Comparison of ENCODE assay signal across 11 cellular contexts in the genomic region with DNA sequence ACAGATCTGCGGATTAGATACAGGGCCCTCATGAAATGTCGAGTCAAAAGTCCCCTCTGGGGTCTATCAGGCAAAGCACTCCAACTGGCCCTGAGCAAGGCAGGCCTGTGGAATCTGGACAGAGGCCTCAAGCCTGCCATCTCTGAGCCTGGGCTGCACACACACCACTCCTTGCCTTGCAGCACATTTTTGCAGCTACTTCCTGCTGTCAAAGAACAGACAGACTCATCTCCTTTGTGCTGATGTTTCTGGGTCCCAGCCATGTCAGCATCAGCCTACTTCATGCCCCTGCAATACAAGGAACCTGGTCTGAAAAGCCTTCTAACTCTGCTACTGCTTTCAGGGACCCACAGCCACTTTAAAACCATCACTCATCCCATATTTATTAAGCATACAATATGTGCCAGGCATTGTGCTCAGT.
A peak's percentile ranks its signal among the peaks of the same experiment; 100 is the strongest.
DNase-seq lines count a peak whose midpoint lies in the region; ATAC-seq, FAIRE-seq and TF ChIP-seq lines count a peak whose summit lies in the region.
"Had no signal": no experiment of that assay in that cellular context is flagged by ENCODE, and none has a peak within 500 bp of the region (broad histone marks: within the 10 kb centered on the region; RNA-seq: fewer than 3 reads in every experiment).

No MANE protein-coding gene starts in this region.

- H3K9me3 ChIP-seq in ascending aorta (no peaks in the 10 kb centered on the region), keratinocyte (ENCODE audit: control insufficient read depth, low read depth, low read length) (no peaks in the 10 kb centered on the region), thoracic aorta (no peaks in the 10 kb centered on the region)

- intact Hi-C loops in ascending aorta (cut with DNase I): no loop called here

- no peaks in the 10 kb centered on the region for H3K36me3 ChIP-seq in ascending aorta
- H3K36me3 ChIP-seq in keratinocyte (ENCODE audit: control insufficient read depth in 2 of 2, extremely low read depth in 1 of 2, insufficient read depth in 2 of 2, low read length in 2 of 2): no peaks in the 10 kb centered on the region
- H3K36me3 ChIP-seq in thoracic aorta: no peaks in the 10 kb centered on the region

- DNase-seq in HPDE6-E6E7 (ENCODE audit: extremely low spot score) (peak; percentile 46), ascending aorta (ENCODE audit: low spot score in 2 of 2) (no peak), keratinocyte (ENCODE audit: low read depth, low spot score) (no peak), thoracic aorta (ENCODE audit: low spot score) (no peak), COLO668 (lab: John Stamatoyannopoulos, UW; ENCODE audit: unreplicated experiment) (no peak), MV-4-11 (lab: John Stamatoyannopoulos, UW) (no peak)
- DNase-seq: activated CD8-positive, alpha-beta memory T cell treated with anti-CD3 and anti-CD28 coated beads, Interleukin-2, amount 50 U/mL, for 4 hours; H9; NCI-H187; OCI-M1 had no signal

- H2AFZ ChIP-seq in keratinocyte (ENCODE audit: control insufficient read depth, low read length): peak overlapping the region; percentile 28

- H3K27ac ChIP-seq in ascending aorta (peak overlapping the region; percentile 23 to 65), keratinocyte (ENCODE audit: control insufficient read depth, insufficient read depth, low read length) (peak overlapping the region; percentile 37), thoracic aorta (peak overlapping the region; percentile 63 to 64)

- ATAC-seq in thoracic aorta (ENCODE audit: insufficient number of reproducible peaks, low FRiP score, low read depth): no peak
- ATAC-seq in GM21825 (IDR thresholded peaks at IDR 0.05; ENCODE audit: unreplicated experiment): no peak

- H4K20me1 ChIP-seq in keratinocyte (ENCODE audit: control insufficient read depth, extremely low read depth, insufficient read depth, low read length): no peaks in the 10 kb centered on the region

- no peak overlapping the region for H3K9ac ChIP-seq in keratinocyte (ENCODE audit: control insufficient read depth, extremely low read depth, insufficient read depth, low read length)

- H3K27me3 ChIP-seq in ascending aorta (no peaks in the 10 kb centered on the region), keratinocyte (ENCODE audit: control insufficient read depth, extremely low read depth, insufficient read depth, low read length) (no peaks in the 10 kb centered on the region), thoracic aorta (replicated peaks; ENCODE audit: insufficient read depth) (no peaks in the 10 kb centered on the region)

- peak overlapping the region; percentile 59 for H3K4me2 ChIP-seq in keratinocyte (ENCODE audit: control insufficient read depth, extremely low read depth, insufficient read depth, low read depth, low read length)

- peak; percentile 77 for FAIRE-seq in keratinocyte (lab: Jason Lieb, UNC)

- H3K9me1 ChIP-seq in keratinocyte (ENCODE audit: control insufficient read depth, extremely low read depth, insufficient read depth, low read length): no peaks in the 10 kb centered on the region

- no peaks in the 10 kb centered on the region for H3K79me2 ChIP-seq in keratinocyte (ENCODE audit: control insufficient read depth, insufficient read depth, low read length)

- dilution Hi-C loops in keratinocyte (cut with MboI; ENCODE audit: extremely low pct_ligation_motif_present, low sequenced_read_pairs): no loop called here

- H3K4me1 ChIP-seq in ascending aorta (peaks cover 0 to 6% of the 10 kb centered on the region in 2 donors), keratinocyte (ENCODE audit: control insufficient read depth, extremely low read depth, insufficient read depth, low read length) (peaks cover 26% of the 10 kb centered on the region), thoracic aorta (ENCODE audit: control insufficient read depth in 1 of 2, low read depth in 2 of 2) (peaks cover 0 to 23% of the 10 kb centered on the region in 2 donors)

- TF ChIP-seq CTCF in ascending aorta (IDR thresholded peaks at IDR 0.05) (no peak), keratinocyte (optimal IDR thresholded peaks at IDR 0.05 in 1 of 3, IDR thresholded peaks at IDR 0.05 in 1 of 3, conservative IDR thresholded peaks at IDR 0.05 in 1 of 3; ENCODE audit: extremely low read depth in 1 of 3, insufficient read depth in 2 of 3, low read length in 3 of 3) (no peak), thoracic aorta (IDR thresholded peaks at IDR 0.05) (no peak)

- no peak overlapping the region for H3K4me3 ChIP-seq in ascending aorta
- H3K4me3 ChIP-seq in keratinocyte (ENCODE audit: control insufficient read depth in 2 of 3, extremely low read depth in 1 of 3, insufficient read depth in 2 of 3, low read depth in 1 of 3, low read length in 3 of 3): no peak overlapping the region
- H3K4me3 ChIP-seq in thoracic aorta: no peak overlapping the region
